Comparison of ENCODE assay signal across 8 cellular contexts in genomic region chr13:111153279-111153976, GRCh38. TPM values are rescaled to one million over a fixed set of nuclear protein-coding genes. Genes with fewer than 3 reads are reported as not detected.
DNase-seq lines count a peak whose midpoint lies in the region; ATAC-seq, FAIRE-seq and TF ChIP-seq lines count a peak whose summit lies in the region.

No MANE protein-coding gene starts in this region.

- H3K36me3 ChIP-seq in left ventricle myocardium inferior = no peaks in the 10 kb centered on the region

- peak; percentile 88 for TF ChIP-seq POLR2A in GM12892 (IDR thresholded peaks at IDR 0.05; ENCODE audit: low read depth, low read length)

- ATAC-seq in HG02798 (IDR thresholded peaks at IDR 0.05; ENCODE audit: poor library complexity, unreplicated experiment) = peak; percentile 94

- peak overlapping the region; percentile 96 for H3K27ac Mint-ChIP-seq in progenitor cell of endocrine pancreas

- FAIRE-seq in GM12892 (lab: Jason Lieb, UNC) = peak; percentile 93

- H3K27ac ChIP-seq in left ventricle myocardium inferior (replicated peaks) = peak overlapping the region; percentile 95

- H3K4me1 Mint-ChIP-seq in progenitor cell of endocrine pancreas (ENCODE audit: low read depth) = peaks cover 23% of the 10 kb centered on the region

- peaks cover 80% of the 10 kb centered on the region for H3K4me1 ChIP-seq in left ventricle myocardium inferior

- H3K27me3 Mint-ChIP-seq in progenitor cell of endocrine pancreas = peaks cover 7% of the 10 kb centered on the region

- DNase-seq in GM12892 (ENCODE audit: insufficient read length) (peak; percentile 92), NCI-H1417 (lab: John Stamatoyannopoulos, UW) (peak; percentile 95 to 98 (median 98)), T follicular helper cell (ENCODE audit: low read depth) (peak; percentile 88), amniotic epithelial cell (ENCODE audit: low read depth) (peak; percentile 87), left ventricle myocardium inferior (peak; percentile 94), progenitor cell of endocrine pancreas (ENCODE audit: low spot score, unreplicated experiment) (peak; percentile 91), ureter (ENCODE audit: low spot score) (peak; percentile 95)

- no peaks in the 10 kb centered on the region for H3K27me3 ChIP-seq in left ventricle myocardium inferior (ENCODE audit: low read depth)

- H3K4me3 Mint-ChIP-seq in progenitor cell of endocrine pancreas (ENCODE audit: low read depth) = peak overlapping the region; percentile 90

- H3K9me3 ChIP-seq in left ventricle myocardium inferior (replicated peaks) = no peaks in the 10 kb centered on the region

- H3K9me3 Mint-ChIP-seq in progenitor cell of endocrine pancreas (ENCODE audit: low read depth) = no peaks in the 10 kb centered on the region

- peak overlapping the region; percentile 94 for H3K4me3 ChIP-seq in left ventricle myocardium inferior

- H3K36me3 Mint-ChIP-seq in progenitor cell of endocrine pancreas (ENCODE audit: insufficient read depth) = no peaks in the 10 kb centered on the region

- TF ChIP-seq CTCF in left ventricle myocardium inferior (IDR thresholded peaks at IDR 0.05; ENCODE audit: borderline replicate concordance) (peak; percentile 28), progenitor cell of endocrine pancreas (IDR thresholded peaks at IDR 0.05; ENCODE audit: unreplicated experiment) (peak; percentile 44)

- intact Hi-C loops in left ventricle myocardium inferior (cut with micrococcal nuclease) = no loop called here

RNA-seq across cellular contexts. Expression of gene ARHGEF7, which starts 38.3 kb away (rescaled TPM):
- 52.8 TPM for polyA plus RNA-seq in GM12892 (2012; ENCODE audit: missing spikeins)
- total RNA-seq in left ventricle myocardium inferior (35.9 TPM), progenitor cell of endocrine pancreas (84.4 and 86.5 TPM in 2 replicates), ureter (104 TPM)

Comparison
In these comparisons a context has a peak if more than half of its experiments do, and no peak if none do; other contexts are left out.
1. Peak in every context shown above with its lines: DNase-seq, ATAC-seq, H3K4me3 ChIP-seq and H3K27ac ChIP-seq.